9 cellular contexts compared by ENCODE assay signal in genomic region chr9:70392189-70392588, GRCh38. TPM values are rescaled to one million over a fixed set of nuclear protein-coding genes. Genes with fewer than 3 reads are reported as not detected.
A peak's percentile ranks its signal among the peaks of the same experiment; 100 is the strongest.
DNase-seq lines count a peak whose midpoint lies in the region; ATAC-seq and TF ChIP-seq lines count a peak whose summit lies in the region.
"Had no signal": no experiment of that assay in that cellular context is flagged by ENCODE, and none has a peak within 500 bp of the region (broad histone marks: within the 10 kb centered on the region; RNA-seq: fewer than 3 reads in every experiment).

No MANE protein-coding gene starts in this region.

- DNase-seq in CD8-positive, alpha-beta T cell: no peak
- DNase-seq in HFFc6 (no peak), ascending aorta (ENCODE audit: low spot score in 2 of 2) (no peak), midbrain (lab: John Stamatoyannopoulos, UW) (peak; percentile 15), GOT3 (lab: John Stamatoyannopoulos, UW) (no peak), GM13976 (ENCODE audit: low spot score) (no peak)
- DNase-seq: activated effector memory CD4-positive, alpha-beta T cell treated with Interleukin-2 at 50 U/mL for 16 hours had no signal

- in situ Hi-C loops in GM13976 (cut with MboI; ENCODE audit: low sequenced_read_pairs, unreplicated experiment): no loop called here

- H3K9me3 ChIP-seq in CD8-positive, alpha-beta T cell (ENCODE audit: low read length): no peaks in the 10 kb centered on the region
- no peaks in the 10 kb centered on the region for H3K9me3 ChIP-seq in ascending aorta

- H3K36me3 Mint-ChIP-seq in CD8-positive, alpha-beta T cell: peaks cover 14% of the 10 kb centered on the region
- no peaks in the 10 kb centered on the region; the same call in 1 of the 2 replicates for H3K36me3 Mint-ChIP-seq in HFFc6 (ENCODE audit: low read depth)

- peaks cover 86% of the 10 kb centered on the region for H3K4me1 Mint-ChIP-seq in CD8-positive, alpha-beta T cell (ENCODE audit: low read depth)
- H3K4me1 Mint-ChIP-seq in HFFc6 (ENCODE audit: low read depth): peaks cover 38% of the 10 kb centered on the region

- no peaks in the 10 kb centered on the region for H3K27me3 ChIP-seq in CD8-positive, alpha-beta T cell (ENCODE audit: insufficient read depth, low read length)
- no peaks in the 10 kb centered on the region for H3K27me3 ChIP-seq in ascending aorta

- H3K4me1 ChIP-seq in CD8-positive, alpha-beta T cell (ENCODE audit: insufficient read depth, low read length): peaks cover 70% of the 10 kb centered on the region
- peaks cover 20 to 66% of the 10 kb centered on the region in 2 donors for H3K4me1 ChIP-seq in ascending aorta

- CTCF ChIA-PET in CD8-positive, alpha-beta T cell (lab: Charles Lee): interaction anchor here (0.7 to 1.1 kb wide), 4 partner anchors 10 to 210 kb away, joined by 3 to 6 read pairs (median 4); no protein-coding TSS in a partner anchor

- TF ChIP-seq CTCF in CD8-positive, alpha-beta T cell (IDR thresholded peaks at IDR 0.05): peak; percentile 28
- peak; percentile 63 for TF ChIP-seq CTCF in HFFc6 (IDR thresholded peaks at IDR 0.05)
- peak; percentile 7 to 21 (median 15) for TF ChIP-seq CTCF in ascending aorta (IDR thresholded peaks at IDR 0.05)
- TF ChIP-seq CTCF in GM13976 (IDR thresholded peaks at IDR 0.05; ENCODE audit: borderline replicate concordance, control extremely low read depth, extremely low read depth, insufficient read depth, missing control alignments): no peak

- H3K9me3 Mint-ChIP-seq in CD8-positive, alpha-beta T cell: no peaks in the 10 kb centered on the region
- H3K9me3 Mint-ChIP-seq in HFFc6: no peaks in the 10 kb centered on the region

- peak overlapping the region; percentile 9 for H3K4me3 Mint-ChIP-seq in CD8-positive, alpha-beta T cell
- no peak overlapping the region for H3K4me3 Mint-ChIP-seq in HFFc6

- H3K36me3 ChIP-seq in CD8-positive, alpha-beta T cell (ENCODE audit: insufficient read depth, low read length): no peaks in the 10 kb centered on the region
- H3K36me3 ChIP-seq in ascending aorta: peaks cover 6 to 11% of the 10 kb centered on the region in 2 donors

- H3K27ac Mint-ChIP-seq in CD8-positive, alpha-beta T cell: no peak overlapping the region
- no peak overlapping the region for H3K27ac Mint-ChIP-seq in HFFc6

- intact Hi-C loops in CD8-positive, alpha-beta T cell (cut with DNase I, micrococcal nuclease): no loop called here
- intact Hi-C loops in ascending aorta (cut with DNase I): loop anchor here (5.0 kb wide), 1 partner anchor 40 kb away; no protein-coding TSS in a partner anchor

- POLR2A ChIA-PET in CD8-positive, alpha-beta T cell (lab: Charles Lee): interaction anchor here (1.5 kb wide), 1 partner anchor 22 kb away, joined by 4 read pairs; the partner anchor contains the start of gene KLF9

- no peak overlapping the region for H3K27ac ChIP-seq in CD8-positive, alpha-beta T cell (ENCODE audit: low read depth, low read length)
- H3K27ac ChIP-seq in ascending aorta: no peak overlapping the region

- no peaks in the 10 kb centered on the region for H3K27me3 Mint-ChIP-seq in CD8-positive, alpha-beta T cell (ENCODE audit: low read depth)
- H3K27me3 Mint-ChIP-seq in HFFc6 (ENCODE audit: insufficient read depth): peaks cover 1% of the 10 kb centered on the region; the same call in 1 of the 2 replicates

- peak; percentile 40 for ATAC-seq in CD8-positive, alpha-beta T cell
- ATAC-seq in GM21619 (IDR thresholded peaks at IDR 0.05; ENCODE audit: unreplicated experiment): no peak
- no peak for ATAC-seq in GM18909 (IDR thresholded peaks at IDR 0.05; ENCODE audit: poor library complexity, unreplicated experiment)

- no peak overlapping the region for H3K4me3 ChIP-seq in CD8-positive, alpha-beta T cell (ENCODE audit: low read depth, low read length)
- H3K4me3 ChIP-seq in ascending aorta: peak overlapping the region in 1 of 2 donors; percentile 6

RNA-seq across cellular contexts. Expression of gene KLF9, which starts 22.3 kb away (rescaled TPM):
- total RNA-seq in CD8-positive, alpha-beta T cell: 10 to 100 TPM; 84.0 to 87.1 TPM
- total RNA-seq in HFFc6 (2021; fragmentation: NEBNext Ultra II Directional; extraction: Animal tissue kit (Norgen Biotek cat#: 25700)): 10 to 100 TPM in 5 of 6 experiments, 1 to 10 TPM in 1; 7.9 to 15.7 (median 12.4) TPM
- total RNA-seq in ascending aorta: 98.7 TPM
